Comparison of ENCODE assay signal across 8 cellular contexts in genomic region chr2:61876400-61876799, GRCh38.
"Had no signal": no experiment of that assay in that cellular context is flagged by ENCODE, and none has a peak within 500 bp of the region (broad histone marks: within the 10 kb centered on the region; RNA-seq: fewer than 3 reads in every experiment).

No MANE protein-coding gene starts in this region.

- H3K27ac Mint-ChIP-seq: H9 had no signal

- FAIRE-seq: H1, HTR-8/SVneo had no signal

- H3K27ac ChIP-seq: GM23248, KMS-11 had no signal

- H3K4me2 ChIP-seq: KMS-11 had no signal

- H3K9ac ChIP-seq: GM23248, KMS-11 had no signal

- H3K4me1 Mint-ChIP-seq: H9 had no signal

- H3K9me3 Mint-ChIP-seq: H9 had no signal

- H2AFZ ChIP-seq: GM23248 had no signal

- DNase-seq: GM23248, H9, HCEC 1CT, IMR-90, KBM-7 had no signal

- H3K4me3 Mint-ChIP-seq: H9 had no signal

- H3K4me3 ChIP-seq: GM23248 had no signal
